1 cellular context compared by ENCODE assay signal in the genomic region with DNA sequence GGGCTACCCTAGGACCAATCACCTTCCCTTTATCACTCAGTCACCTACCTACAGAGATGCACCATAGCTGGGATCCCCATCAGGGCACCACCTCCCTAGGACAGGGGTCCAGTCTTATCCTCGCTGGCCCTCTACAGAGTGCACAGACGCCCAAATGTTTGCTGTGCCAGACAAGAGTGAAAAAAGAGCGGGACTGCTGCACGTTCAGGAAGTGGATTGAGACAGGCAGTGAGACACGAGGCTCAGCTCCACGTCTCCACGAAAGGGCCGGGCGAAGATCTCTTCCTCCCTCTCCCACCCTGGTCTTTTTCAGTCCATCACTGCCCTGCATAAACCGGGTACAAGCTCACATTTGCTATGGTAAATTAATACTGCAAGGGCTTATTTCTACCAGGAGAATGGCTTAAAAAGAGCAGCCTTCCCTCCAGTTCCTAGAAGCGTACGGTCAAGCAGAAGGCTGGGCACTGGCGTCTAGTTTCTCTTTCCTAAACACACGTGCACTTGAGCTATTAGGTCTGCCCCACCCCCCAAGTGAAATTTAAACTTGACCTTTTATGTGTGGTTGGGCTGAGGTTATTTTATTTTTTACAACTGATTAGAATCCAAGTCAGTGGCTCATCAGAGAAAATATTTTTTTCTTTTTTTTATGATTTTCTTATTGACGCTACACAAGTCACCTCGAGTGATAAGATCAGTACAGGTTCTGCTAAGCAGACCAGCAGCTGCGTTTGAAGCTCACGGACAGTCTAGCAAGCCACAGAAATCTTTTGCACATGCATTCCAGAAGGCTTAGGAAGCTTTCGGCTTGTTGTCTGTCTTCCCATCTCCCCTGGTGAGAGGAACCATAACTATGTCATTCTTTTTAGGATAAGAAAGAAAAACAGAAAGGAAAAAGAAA.
TF ChIP-seq lines count a peak whose summit lies in the region.

No MANE protein-coding gene starts in this region.

TF ChIP-seq in GM23338, 12 proteins besides CTCF, POLR2A, EP300 and RAD21 (continued from another document):
- TF ChIP-seq, protein P1, sequence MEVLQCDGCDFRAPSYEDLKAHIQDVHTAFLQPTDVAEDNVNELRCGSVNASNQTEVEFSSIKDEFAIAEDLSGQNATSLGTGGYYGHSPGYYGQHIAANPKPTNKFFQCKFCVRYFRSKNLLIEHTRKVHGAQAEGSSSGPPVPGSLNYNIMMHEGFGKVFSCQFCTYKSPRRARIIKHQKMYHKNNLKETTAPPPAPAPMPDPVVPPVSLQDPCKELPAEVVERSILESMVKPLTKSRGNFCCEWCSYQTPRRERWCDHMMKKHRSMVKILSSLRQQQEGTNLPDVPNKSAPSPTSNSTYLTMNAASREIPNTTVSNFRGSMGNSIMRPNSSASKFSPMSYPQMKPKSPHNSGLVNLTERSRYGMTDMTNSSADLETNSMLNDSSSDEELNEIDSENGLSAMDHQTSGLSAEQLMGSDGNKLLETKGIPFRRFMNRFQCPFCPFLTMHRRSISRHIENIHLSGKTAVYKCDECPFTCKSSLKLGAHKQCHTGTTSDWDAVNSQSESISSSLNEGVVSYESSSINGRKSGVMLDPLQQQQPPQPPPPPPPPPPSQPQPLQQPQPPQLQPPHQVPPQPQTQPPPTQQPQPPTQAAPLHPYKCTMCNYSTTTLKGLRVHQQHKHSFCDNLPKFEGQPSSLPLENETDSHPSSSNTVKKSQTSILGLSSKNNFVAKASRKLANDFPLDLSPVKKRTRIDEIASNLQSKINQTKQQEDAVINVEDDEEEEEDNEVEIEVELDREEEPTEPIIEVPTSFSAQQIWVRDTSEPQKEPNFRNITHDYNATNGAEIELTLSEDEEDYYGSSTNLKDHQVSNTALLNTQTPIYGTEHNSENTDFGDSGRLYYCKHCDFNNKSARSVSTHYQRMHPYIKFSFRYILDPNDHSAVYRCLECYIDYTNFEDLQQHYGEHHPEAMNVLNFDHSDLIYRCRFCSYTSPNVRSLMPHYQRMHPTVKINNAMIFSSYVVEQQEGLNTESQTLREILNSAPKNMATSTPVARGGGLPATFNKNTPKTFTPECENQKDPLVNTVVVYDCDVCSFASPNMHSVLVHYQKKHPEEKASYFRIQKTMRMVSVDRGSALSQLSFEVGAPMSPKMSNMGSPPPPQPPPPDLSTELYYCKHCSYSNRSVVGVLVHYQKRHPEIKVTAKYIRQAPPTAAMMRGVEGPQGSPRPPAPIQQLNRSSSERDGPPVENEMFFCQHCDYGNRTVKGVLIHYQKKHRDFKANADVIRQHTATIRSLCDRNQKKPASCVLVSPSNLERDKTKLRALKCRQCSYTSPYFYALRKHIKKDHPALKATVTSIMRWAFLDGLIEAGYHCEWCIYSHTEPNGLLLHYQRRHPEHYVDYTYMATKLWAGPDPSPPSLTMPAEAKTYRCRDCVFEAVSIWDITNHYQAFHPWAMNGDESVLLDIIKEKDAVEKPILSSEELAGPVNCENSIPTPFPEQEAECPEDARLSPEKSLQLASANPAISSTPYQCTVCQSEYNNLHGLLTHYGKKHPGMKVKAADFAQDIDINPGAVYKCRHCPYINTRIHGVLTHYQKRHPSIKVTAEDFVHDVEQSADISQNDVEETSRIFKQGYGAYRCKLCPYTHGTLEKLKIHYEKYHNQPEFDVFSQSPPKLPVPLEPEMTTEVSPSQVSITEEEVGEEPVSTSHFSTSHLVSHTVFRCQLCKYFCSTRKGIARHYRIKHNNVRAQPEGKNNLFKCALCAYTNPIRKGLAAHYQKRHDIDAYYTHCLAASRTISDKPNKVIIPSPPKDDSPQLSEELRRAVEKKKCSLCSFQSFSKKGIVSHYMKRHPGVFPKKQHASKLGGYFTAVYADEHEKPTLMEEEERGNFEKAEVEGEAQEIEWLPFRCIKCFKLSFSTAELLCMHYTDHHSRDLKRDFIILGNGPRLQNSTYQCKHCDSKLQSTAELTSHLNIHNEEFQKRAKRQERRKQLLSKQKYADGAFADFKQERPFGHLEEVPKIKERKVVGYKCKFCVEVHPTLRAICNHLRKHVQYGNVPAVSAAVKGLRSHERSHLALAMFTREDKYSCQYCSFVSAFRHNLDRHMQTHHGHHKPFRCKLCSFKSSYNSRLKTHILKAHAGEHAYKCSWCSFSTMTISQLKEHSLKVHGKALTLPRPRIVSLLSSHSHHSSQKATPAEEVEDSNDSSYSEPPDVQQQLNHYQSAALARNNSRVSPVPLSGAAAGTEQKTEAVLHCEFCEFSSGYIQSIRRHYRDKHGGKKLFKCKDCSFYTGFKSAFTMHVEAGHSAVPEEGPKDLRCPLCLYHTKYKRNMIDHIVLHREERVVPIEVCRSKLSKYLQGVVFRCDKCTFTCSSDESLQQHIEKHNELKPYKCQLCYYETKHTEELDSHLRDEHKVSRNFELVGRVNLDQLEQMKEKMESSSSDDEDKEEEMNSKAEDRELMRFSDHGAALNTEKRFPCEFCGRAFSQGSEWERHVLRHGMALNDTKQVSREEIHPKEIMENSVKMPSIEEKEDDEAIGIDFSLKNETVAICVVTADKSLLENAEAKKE (CRISPR knock-in tag; IDR thresholded peaks at IDR 0.05), result no peak
- TF ChIP-seq, protein P2, sequence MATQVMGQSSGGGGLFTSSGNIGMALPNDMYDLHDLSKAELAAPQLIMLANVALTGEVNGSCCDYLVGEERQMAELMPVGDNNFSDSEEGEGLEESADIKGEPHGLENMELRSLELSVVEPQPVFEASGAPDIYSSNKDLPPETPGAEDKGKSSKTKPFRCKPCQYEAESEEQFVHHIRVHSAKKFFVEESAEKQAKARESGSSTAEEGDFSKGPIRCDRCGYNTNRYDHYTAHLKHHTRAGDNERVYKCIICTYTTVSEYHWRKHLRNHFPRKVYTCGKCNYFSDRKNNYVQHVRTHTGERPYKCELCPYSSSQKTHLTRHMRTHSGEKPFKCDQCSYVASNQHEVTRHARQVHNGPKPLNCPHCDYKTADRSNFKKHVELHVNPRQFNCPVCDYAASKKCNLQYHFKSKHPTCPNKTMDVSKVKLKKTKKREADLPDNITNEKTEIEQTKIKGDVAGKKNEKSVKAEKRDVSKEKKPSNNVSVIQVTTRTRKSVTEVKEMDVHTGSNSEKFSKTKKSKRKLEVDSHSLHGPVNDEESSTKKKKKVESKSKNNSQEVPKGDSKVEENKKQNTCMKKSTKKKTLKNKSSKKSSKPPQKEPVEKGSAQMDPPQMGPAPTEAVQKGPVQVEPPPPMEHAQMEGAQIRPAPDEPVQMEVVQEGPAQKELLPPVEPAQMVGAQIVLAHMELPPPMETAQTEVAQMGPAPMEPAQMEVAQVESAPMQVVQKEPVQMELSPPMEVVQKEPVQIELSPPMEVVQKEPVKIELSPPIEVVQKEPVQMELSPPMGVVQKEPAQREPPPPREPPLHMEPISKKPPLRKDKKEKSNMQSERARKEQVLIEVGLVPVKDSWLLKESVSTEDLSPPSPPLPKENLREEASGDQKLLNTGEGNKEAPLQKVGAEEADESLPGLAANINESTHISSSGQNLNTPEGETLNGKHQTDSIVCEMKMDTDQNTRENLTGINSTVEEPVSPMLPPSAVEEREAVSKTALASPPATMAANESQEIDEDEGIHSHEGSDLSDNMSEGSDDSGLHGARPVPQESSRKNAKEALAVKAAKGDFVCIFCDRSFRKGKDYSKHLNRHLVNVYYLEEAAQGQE (IDR thresholded peaks at IDR 0.05; ENCODE audit: unreplicated experiment), result no peak
- TF ChIP-seq ZNF114 (CRISPR knock-in tag; IDR thresholded peaks at IDR 0.05) (no peak), EZH2phosphoT487 (IDR thresholded peaks at IDR 0.05; ENCODE audit: unreplicated experiment) (no peak), EZH2 (IDR thresholded peaks at IDR 0.05; ENCODE audit: low read depth, unreplicated experiment) (no peak), STAT1 (IDR thresholded peaks at IDR 0.05; ENCODE audit: unreplicated experiment) (no peak), JUNB (IDR thresholded peaks at IDR 0.05; ENCODE audit: unreplicated experiment) (no peak), CREB1 (CRISPR knock-in tag; IDR thresholded peaks at IDR 0.05; ENCODE audit: low read depth) (no peak), NANOG (IDR thresholded peaks at IDR 0.05; ENCODE audit: borderline replicate concordance) (no peak)
